8 cellular contexts compared by ENCODE assay signal in genomic region chr1:34163792-34164509, GRCh38.
DNase-seq lines count a peak whose midpoint lies in the region.

No MANE protein-coding gene starts in this region.

- H3K9me3 ChIP-seq in iPS-18a (ENCODE audit: control insufficient read depth, low read depth, low read length) (no peaks in the 10 kb centered on the region), subcutaneous abdominal adipose tissue (ENCODE audit: control insufficient read depth in 5 of 5, low read length in 5 of 5) (no peaks in the 10 kb centered on the region)

- peaks cover 6% of the 10 kb centered on the region for H3K27me3 ChIP-seq in iPS-18a (ENCODE audit: control insufficient read depth, insufficient read depth, low read length)
- peaks cover 7 to 57% (median 42%) of the 10 kb centered on the region in 5 donors for H3K27me3 ChIP-seq in subcutaneous abdominal adipose tissue (ENCODE audit: control insufficient read depth in 5 of 5, insufficient read depth in 4 of 5, low read length in 5 of 5)

- no peak for DNase-seq in T-helper 1 cell
- DNase-seq in UCSD-AML1 (lab: John Stamatoyannopoulos, UW; ENCODE audit: unreplicated experiment), result peak; percentile 30
- no peak for DNase-seq in medulla oblongata (ENCODE audit: extremely low spot score)
- DNase-seq in HCEC 1CT, result no peak
- no peak for DNase-seq in MV-4-11 (lab: John Stamatoyannopoulos, UW)

- H3K27ac ChIP-seq in iPS-18a (ENCODE audit: low read length) (no peak overlapping the region), subcutaneous abdominal adipose tissue (ENCODE audit: low read depth, low read length) (no peak overlapping the region)

- H3K9ac ChIP-seq in iPS-18a (ENCODE audit: low read length), result peak overlapping the region; percentile 90
- H3K9ac ChIP-seq in subcutaneous abdominal adipose tissue (ENCODE audit: low read length in 5 of 5), result peak overlapping the region in 1 of 5 donors; percentile 19

- peaks cover 7% of the 10 kb centered on the region for H3K4me1 Mint-ChIP-seq in T-helper 1 cell treated with Interleukin-12 subunit alpha and Interleukin-12 subunit beta and Interleukin-4 antibody, amounts not matched to agents 30 μg/mL and 1 μg/mL, for 36 hours (ENCODE audit: low read depth)

- H3K36me3 ChIP-seq in iPS-18a (ENCODE audit: control insufficient read depth, low read depth, low read length) (peaks cover 5% of the 10 kb centered on the region), subcutaneous abdominal adipose tissue (ENCODE audit: control insufficient read depth in 5 of 5, insufficient read depth in 5 of 5, low read length in 5 of 5) (no peaks in the 10 kb centered on the region)

- no peaks in the 10 kb centered on the region for H3K36me3 Mint-ChIP-seq in T-helper 1 cell treated with Interleukin-12 subunit alpha and Interleukin-12 subunit beta and Interleukin-4 antibody, amounts not matched to agents 30 μg/mL and 1 μg/mL, for 36 hours (ENCODE audit: low read depth)

- no peaks in the 10 kb centered on the region for H3K9me3 Mint-ChIP-seq in T-helper 1 cell treated with Interleukin-12 subunit alpha and Interleukin-12 subunit beta and Interleukin-4 antibody, amounts not matched to agents 30 μg/mL and 1 μg/mL, for 36 hours

- H3K4me1 ChIP-seq in iPS-18a (ENCODE audit: control insufficient read depth, low read depth, low read length) (peaks cover 19% of the 10 kb centered on the region), subcutaneous abdominal adipose tissue (ENCODE audit: control insufficient read depth in 5 of 5, insufficient read depth in 5 of 5, low read length in 5 of 5) (peaks cover 0 to 35% (median 29%) of the 10 kb centered on the region in 5 donors)

- H3K4me3 ChIP-seq in iPS-18a (ENCODE audit: low read length) (peak overlapping the region; percentile 88), subcutaneous abdominal adipose tissue (ENCODE audit: low read depth in 1 of 5, low read length in 5 of 5) (peak overlapping the region; percentile 45 to 59 (median 57))

- H3K27me3 Mint-ChIP-seq in T-helper 1 cell treated with Interleukin-12 subunit alpha and Interleukin-12 subunit beta and Interleukin-4 antibody, amounts not matched to agents 30 μg/mL and 1 μg/mL, for 36 hours (ENCODE audit: low read depth), result peaks cover 63% of the 10 kb centered on the region

- H3K4me3 Mint-ChIP-seq in T-helper 1 cell treated with Interleukin-12 subunit alpha and Interleukin-12 subunit beta and Interleukin-4 antibody, amounts not matched to agents 30 μg/mL and 1 μg/mL, for 36 hours, result peak overlapping the region; percentile 67

- H3K27ac Mint-ChIP-seq in T-helper 1 cell treated with Interleukin-12 subunit alpha and Interleukin-12 subunit beta and Interleukin-4 antibody, amounts not matched to agents 30 μg/mL and 1 μg/mL, for 36 hours, result no peak overlapping the region
